Comparison of ENCODE assay signal across 18 cellular contexts in the genomic region with DNA sequence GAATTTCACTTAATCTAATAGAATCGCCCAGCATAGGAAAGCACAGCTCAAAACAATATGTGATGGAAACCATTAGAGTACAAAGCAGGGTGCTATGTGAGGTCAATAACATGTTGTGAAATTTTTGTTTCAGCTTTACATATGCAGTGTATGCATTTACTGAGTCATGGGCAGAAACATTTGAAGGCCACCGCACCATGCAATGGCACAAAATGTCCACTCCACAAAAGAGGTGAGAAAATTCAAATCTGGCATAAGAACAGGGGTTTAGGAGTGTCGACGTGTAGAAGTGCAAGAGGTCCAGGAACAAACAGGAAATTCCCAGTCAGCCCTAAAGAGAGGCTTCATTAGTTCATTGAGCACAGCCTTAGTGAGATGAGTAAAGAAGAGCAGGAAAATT.
DNase-seq lines count a peak whose midpoint lies in the region; ATAC-seq and TF ChIP-seq lines count a peak whose summit lies in the region.
"Had no signal": no experiment of that assay in that cellular context is flagged by ENCODE, and none has a peak within 500 bp of the region (broad histone marks: within the 10 kb centered on the region; RNA-seq: fewer than 3 reads in every experiment).

No MANE protein-coding gene starts in this region.

- no peaks in the 10 kb centered on the region for H3K9me3 Mint-ChIP-seq in MCF 10A (ENCODE audit: unreplicated experiment)
- H3K9me3 Mint-ChIP-seq: CD8-positive, alpha-beta T cell; GM23338; HFFc6 had no signal

- no peaks in the 10 kb centered on the region for H3K4me1 ChIP-seq in breast epithelium
- no peaks in the 10 kb centered on the region for H3K4me1 ChIP-seq in esophagus muscularis mucosa
- H3K4me1 ChIP-seq: BLaER1 treated with 17β-estradiol and CSF1 and Interleukin-3, amounts not matched to agents 10 nM and 100 nM had no signal

- no TSS peak for BruUV-seq in MCF 10A (replicated peaks; lab: Mats Ljungman, UMichigan)

- intact Hi-C loops in MCF 10A (cut with micrococcal nuclease): no loop called here
- intact Hi-C loops in breast epithelium (cut with DNase I; ENCODE audit: low total_unique reads): no loop called here
- intact Hi-C loops in esophagus muscularis mucosa (cut with DNase I): no loop called here

- TF ChIP-seq POLR2A in breast epithelium (IDR thresholded peaks at IDR 0.05) (no peak), esophagus muscularis mucosa (IDR thresholded peaks at IDR 0.05; ENCODE audit: low read depth) (no peak)

- no peak overlapping the region for H3K4me3 Mint-ChIP-seq in MCF 10A (ENCODE audit: unreplicated experiment)
- H3K4me3 Mint-ChIP-seq: B cell; CD8-positive, alpha-beta T cell; GM23338; HFFc6 had no signal

- H3K4me1 Mint-ChIP-seq in MCF 10A (ENCODE audit: insufficient read depth, unreplicated experiment): no peaks in the 10 kb centered on the region
- H3K4me1 Mint-ChIP-seq: B cell had no signal

- H3K27me3 ChIP-seq in breast epithelium (no peaks in the 10 kb centered on the region), esophagus muscularis mucosa (no peaks in the 10 kb centered on the region)
- H3K27me3 ChIP-seq: BLaER1 treated with 17β-estradiol and CSF1 and Interleukin-3, amounts not matched to agents 10 nM and 100 nM had no signal

- no peak for ATAC-seq in GM18873 (IDR thresholded peaks at IDR 0.05; ENCODE audit: low FRiP score, unreplicated experiment)
- ATAC-seq: CD8-positive, alpha-beta T cell; GM12878; GM23338; HCT116; HepG2 had no signal

- H3K4me3 ChIP-seq in breast epithelium (no peak overlapping the region), esophagus muscularis mucosa (no peak overlapping the region), coronary artery (no peak overlapping the region)
- H3K4me3 ChIP-seq: BLaER1 treated with 17β-estradiol and CSF1 and Interleukin-3, amounts not matched to agents 10 nM and 100 nM; GM12878; GM23338 had no signal

- H3K9me3 ChIP-seq in breast epithelium (no peaks in the 10 kb centered on the region), KOPT-K1 (ENCODE audit: insufficient read depth, low read length, poor library complexity, severe bottlenecking) (peaks cover 19% of the 10 kb centered on the region), esophagus muscularis mucosa (no peaks in the 10 kb centered on the region)

- TF ChIP-seq CTCF in MCF 10A (IDR thresholded peaks at IDR 0.05; ENCODE audit: unreplicated experiment): no peak
- TF ChIP-seq CTCF in breast epithelium (IDR thresholded peaks at IDR 0.05): no peak
- TF ChIP-seq CTCF in esophagus muscularis mucosa (IDR thresholded peaks at IDR 0.05): no peak
- no peak for TF ChIP-seq CTCF in coronary artery (IDR thresholded peaks at IDR 0.05)

- no peaks in the 10 kb centered on the region for H3K36me3 ChIP-seq in breast epithelium
- H3K36me3 ChIP-seq in KOPT-K1 (ENCODE audit: insufficient read depth, low read length): peaks cover 28% of the 10 kb centered on the region
- H3K36me3 ChIP-seq in esophagus muscularis mucosa: no peaks in the 10 kb centered on the region
- H3K36me3 ChIP-seq: BLaER1 treated with 17β-estradiol and CSF1 and Interleukin-3, amounts not matched to agents 10 nM and 100 nM had no signal

- TF ChIP-seq EP300 in esophagus muscularis mucosa (IDR thresholded peaks at IDR 0.05): no peak

- POLR2A ChIA-PET in MCF 10A (lab: Yijun Ruan, JAX): interaction anchor here (0.6 kb wide), 1 partner anchor 173 kb away, joined by 3 read pairs; no protein-coding TSS in a partner anchor

- no peaks in the 10 kb centered on the region for H3K36me3 Mint-ChIP-seq in MCF 10A (ENCODE audit: insufficient read depth, unreplicated experiment)
- H3K36me3 Mint-ChIP-seq: CD8-positive, alpha-beta T cell had no signal

- peak; percentile 30 for DNase-seq in MCF 10A (ENCODE audit: unreplicated experiment)
- DNase-seq in breast epithelium (ENCODE audit: low spot score in 2 of 2): no peak
- DNase-seq in esophagus muscularis mucosa (ENCODE audit: extremely low spot score): peak; percentile 37
- no peak for DNase-seq in activated CD4-positive, alpha-beta T cell treated with anti-CD3 and anti-CD28 coated beads for 1 hour
- DNase-seq in coronary artery (ENCODE audit: low spot score): no peak
- DNase-seq: Calu3; CD8-positive, alpha-beta T cell; DMS79 treated with DMSO at 0.1 percent for 48 hours; EL; HFFc6 had no signal

- WGBS in esophagus muscularis mucosa: 80% methylated on average over 4 of the region's 4 CpGs

- no peak overlapping the region for H3K27ac ChIP-seq in breast epithelium
- peak overlapping the region; percentile 98 for H3K27ac ChIP-seq in KOPT-K1 (ENCODE audit: low read depth, low read length, poor library complexity, severe bottlenecking)
- no peak overlapping the region for H3K27ac ChIP-seq in esophagus muscularis mucosa (replicated peaks in 1 of 4)
- H3K27ac ChIP-seq in coronary artery: no peak overlapping the region
- H3K27ac ChIP-seq: BLaER1 treated with 17β-estradiol and CSF1 and Interleukin-3, amounts not matched to agents 10 nM and 100 nM had no signal

- no peaks in the 10 kb centered on the region for H3K27me3 Mint-ChIP-seq in MCF 10A (ENCODE audit: insufficient read depth, unreplicated experiment)

- no peak overlapping the region for H3K27ac Mint-ChIP-seq in MCF 10A (ENCODE audit: low read depth, unreplicated experiment)
- H3K27ac Mint-ChIP-seq: B cell; CD8-positive, alpha-beta T cell; GM23338; HFFc6 had no signal

- CTCF ChIA-PET in MCF 10A (lab: Yijun Ruan, JAX): no interaction called here

Comparison
In these comparisons a context has a peak if more than half of its experiments do, and no peak if none do; other contexts are left out.
1. DNase-seq: peak in MCF 10A (single experiment) and esophagus muscularis mucosa (single experiment); none in breast epithelium (0 of 2), activated CD4-positive, alpha-beta T cell treated with anti-CD3 and anti-CD28 coated beads for 1 hour (single experiment) and coronary artery (single experiment).